19 cellular contexts compared by ENCODE assay signal in genomic region chr1:109034382-109034781, GRCh38. TPM values are rescaled to one million over a fixed set of nuclear protein-coding genes. Genes with fewer than 3 reads are reported as not detected.
DNase-seq lines count a peak whose midpoint lies in the region; ATAC-seq and TF ChIP-seq lines count a peak whose summit lies in the region.
"Had no signal": no experiment of that assay in that cellular context is flagged by ENCODE, and none has a peak within 500 bp of the region (broad histone marks: within the 10 kb centered on the region; RNA-seq: fewer than 3 reads in every experiment).

No MANE protein-coding gene starts in this region.

- H3K9ac ChIP-seq in neural progenitor cell: no peak overlapping the region
- no peak overlapping the region for H3K9ac ChIP-seq in Karpas-422 (ENCODE audit: low read length)

- no peaks in the 10 kb centered on the region for H3K9me3 ChIP-seq in neural progenitor cell (ENCODE audit: low read depth)
- H3K9me3 ChIP-seq in Karpas-422 (ENCODE audit: low read length): no peaks in the 10 kb centered on the region
- H3K9me3 ChIP-seq: BE2C, HAP-1 had no signal

- no peak overlapping the region for H2AFZ ChIP-seq in neural progenitor cell (replicated peaks)
- no peak overlapping the region for H2AFZ ChIP-seq in Karpas-422 (ENCODE audit: low read length)

- no peaks in the 10 kb centered on the region for H3K27me3 ChIP-seq in neural progenitor cell
- no peaks in the 10 kb centered on the region for H3K27me3 ChIP-seq in Karpas-422 (ENCODE audit: low read length)
- H3K27me3 ChIP-seq: BE2C had no signal

- CTCF ChIA-PET in activated CD8-positive, alpha-beta memory T cell treated with anti-CD3 and anti-CD28 coated beads, Interleukin-2, amount 10 ng/mL, durations not matched to agents 7 days and 5 days (lab: Charles Lee): no interaction called here

- H3K4me3 ChIP-seq in neural progenitor cell (no peak overlapping the region), foreskin fibroblast (ENCODE audit: low read depth in 1 of 2, low read length in 2 of 2) (no peak overlapping the region), Karpas-422 (ENCODE audit: low read length) (no peak overlapping the region)
- H3K4me3 ChIP-seq: GM12878, HAP-1 had no signal

- H3K9me2 ChIP-seq in Karpas-422 (replicated peaks; ENCODE audit: insufficient read depth, low read length): no peaks in the 10 kb centered on the region

- H3K4me1 ChIP-seq in neural progenitor cell: peaks cover 7% of the 10 kb centered on the region
- peaks cover 26% of the 10 kb centered on the region for H3K4me1 ChIP-seq in Karpas-422 (ENCODE audit: low read length)
- H3K4me1 ChIP-seq: BE2C had no signal

- H4K20me1 ChIP-seq in neural progenitor cell (ENCODE audit: low read depth): no peaks in the 10 kb centered on the region
- H4K20me1 ChIP-seq in Karpas-422 (ENCODE audit: insufficient read depth, low read depth, low read length): no peaks in the 10 kb centered on the region

- peaks cover 10% of the 10 kb centered on the region for H3K79me2 ChIP-seq in neural progenitor cell (ENCODE audit: low read depth)
- H3K79me2 ChIP-seq in Karpas-422 (ENCODE audit: low read length): peaks cover 96% of the 10 kb centered on the region

- DNase-seq in activated CD8-positive, alpha-beta memory T cell treated with anti-CD3 and anti-CD28 coated beads, Interleukin-2, amount 10 ng/mL, durations not matched to agents 7 days and 5 days: peak; percentile 15
- no peak for DNase-seq in activated CD8-positive, alpha-beta memory T cell treated with anti-CD3 and anti-CD28 coated beads, Interleukin-2, amount 50 U/mL, for 4 hours
- DNase-seq in neural progenitor cell (ENCODE audit: low spot score): peak; percentile 45
- DNase-seq in foreskin fibroblast: no peak
- no peak for DNase-seq in Karpas-422
- DNase-seq: 8988T; BE2C; C1 segment of cervical spinal cord; CD4-positive, CD25-positive, alpha-beta regulatory T cell; CD8-positive, alpha-beta memory T cell; COR-L47; DMS 273 treated with DMSO at 0.1 percent for 48 hours; DMS53; DND-41; EL had no signal

- no peak for ATAC-seq in activated CD8-positive, alpha-beta memory T cell treated with anti-CD3 and anti-CD28 coated beads, Interleukin-2, amount 10 ng/mL, durations not matched to agents 7 days and 5 days
- ATAC-seq in GM19452 (IDR thresholded peaks at IDR 0.05; ENCODE audit: unreplicated experiment): no peak
- ATAC-seq: GM12878 had no signal

- H3F3A ChIP-seq in neural progenitor cell (ENCODE audit: low read depth): no peaks in the 10 kb centered on the region

- no peak overlapping the region for H3K4me3 Mint-ChIP-seq in activated CD8-positive, alpha-beta memory T cell treated with anti-CD3 and anti-CD28 coated beads, Interleukin-2, amount 10 ng/mL, durations not matched to agents 7 days and 5 days
- H3K4me3 Mint-ChIP-seq in brain (peak overlapping the region in 1 of 5 experiments; percentile 31), neural progenitor cell (no peak overlapping the region)
- H3K4me3 Mint-ChIP-seq: CD8-positive, alpha-beta memory T cell had no signal

- H3K27ac Mint-ChIP-seq in activated CD8-positive, alpha-beta memory T cell treated with anti-CD3 and anti-CD28 coated beads, Interleukin-2, amount 10 ng/mL, durations not matched to agents 7 days and 5 days: no peak overlapping the region
- H3K27ac Mint-ChIP-seq in brain (peak overlapping the region in 3 of 5 experiments; percentile 11 to 50 (median 36)), neural progenitor cell (no peak overlapping the region)
- H3K27ac Mint-ChIP-seq: CD4-positive, CD25-positive, alpha-beta regulatory T cell; CD8-positive, alpha-beta memory T cell had no signal

- H3K27ac ChIP-seq in neural progenitor cell (no peak overlapping the region), Karpas-422 (ENCODE audit: low read length) (no peak overlapping the region)

- no peaks in the 10 kb centered on the region for H3K9me3 Mint-ChIP-seq in activated CD8-positive, alpha-beta memory T cell treated with anti-CD3 and anti-CD28 coated beads, Interleukin-2, amount 10 ng/mL, durations not matched to agents 7 days and 5 days (ENCODE audit: low read depth)
- H3K9me3 Mint-ChIP-seq in brain (peaks cover 0 to 5% (median 3%) of the 10 kb centered on the region in 5 experiments), neural progenitor cell (no peaks in the 10 kb centered on the region)
- H3K9me3 Mint-ChIP-seq: CD4-positive, CD25-positive, alpha-beta regulatory T cell; CD8-positive, alpha-beta memory T cell had no signal

- H3K36me3 Mint-ChIP-seq in activated CD8-positive, alpha-beta memory T cell treated with anti-CD3 and anti-CD28 coated beads, Interleukin-2, amount 10 ng/mL, durations not matched to agents 7 days and 5 days: no peaks in the 10 kb centered on the region
- H3K36me3 Mint-ChIP-seq in brain (peaks cover 42% of the 10 kb centered on the region), neural progenitor cell (no peaks in the 10 kb centered on the region)
- H3K36me3 Mint-ChIP-seq: CD8-positive, alpha-beta memory T cell had no signal

- H3K36me3 ChIP-seq in neural progenitor cell (no peaks in the 10 kb centered on the region), Karpas-422 (ENCODE audit: insufficient read depth, low read length) (no peaks in the 10 kb centered on the region)
- H3K36me3 ChIP-seq: BE2C, HAP-1 had no signal

- H3K4me2 ChIP-seq in neural progenitor cell (no peak overlapping the region), Karpas-422 (ENCODE audit: low read depth, low read length, poor library complexity, severe bottlenecking) (no peak overlapping the region)

- TF ChIP-seq CTCF in brain (conservative IDR thresholded peaks at IDR 0.05) (no peak), neural progenitor cell (IDR thresholded peaks at IDR 0.05) (no peak), foreskin fibroblast (IDR thresholded peaks at IDR 0.05; ENCODE audit: low read depth, low read length) (no peak)

- no peaks in the 10 kb centered on the region for H3K27me3 Mint-ChIP-seq in activated CD8-positive, alpha-beta memory T cell treated with anti-CD3 and anti-CD28 coated beads, Interleukin-2, amount 10 ng/mL, durations not matched to agents 7 days and 5 days
- H3K27me3 Mint-ChIP-seq in brain (no peaks in the 10 kb centered on the region), neural progenitor cell (ENCODE audit: insufficient read depth, low read depth) (no peaks in the 10 kb centered on the region)
- H3K27me3 Mint-ChIP-seq: CD4-positive, CD25-positive, alpha-beta regulatory T cell; CD8-positive, alpha-beta memory T cell had no signal

- peaks cover 4% of the 10 kb centered on the region for H3K4me1 Mint-ChIP-seq in activated CD8-positive, alpha-beta memory T cell treated with anti-CD3 and anti-CD28 coated beads, Interleukin-2, amount 10 ng/mL, durations not matched to agents 7 days and 5 days
- peaks cover 72% of the 10 kb centered on the region for H3K4me1 Mint-ChIP-seq in brain
- H3K4me1 Mint-ChIP-seq in neural progenitor cell: peaks cover 2% of the 10 kb centered on the region

RNA-seq across cellular contexts. Expression of gene WDR47, which starts 7.5 kb away (rescaled TPM):
- 10 to 100 TPM; 10.7 to 12.0 TPM for total RNA-seq in activated CD8-positive, alpha-beta memory T cell treated with anti-CD3 and anti-CD28 coated beads, Interleukin-2, amount 10 ng/mL, durations not matched to agents 7 days and 5 days
- polyA plus RNA-seq in brain (ENCODE audit: insufficient read depth, low read depth, low replicate concordance): 26.0 TPM
- 8.2 and 17.3 TPM in 2 replicates for total RNA-seq in neural progenitor cell (ENCODE audit: low replicate concordance)
- total RNA-seq in Karpas-422 (2014; rRNA removed; shearing (Covaris generic); ENCODE audit: low replicate concordance): 12.8 and 20.3 TPM in 2 replicates

RNA-seq across cellular contexts. Expression of gene TAF13, which starts 41.4 kb away (rescaled TPM):
- total RNA-seq in activated CD8-positive, alpha-beta memory T cell treated with anti-CD3 and anti-CD28 coated beads, Interleukin-2, amount 10 ng/mL, durations not matched to agents 7 days and 5 days: 10 to 100 TPM; 18.1 to 26.4 TPM
- polyA plus RNA-seq in brain (ENCODE audit: insufficient read depth, low read depth, low replicate concordance): 27.5 TPM
- total RNA-seq in neural progenitor cell (ENCODE audit: low replicate concordance): 26.9 and 48.4 TPM in 2 replicates
- 7.9 and 17.8 TPM in 2 replicates for total RNA-seq in Karpas-422 (2014; rRNA removed; shearing (Covaris generic); ENCODE audit: low replicate concordance)

RNA-seq across cellular contexts. Expression of gene TMEM167B, which starts 56.2 kb away (rescaled TPM):
- 10 to 100 TPM; 21.8 to 27.0 TPM for total RNA-seq in activated CD8-positive, alpha-beta memory T cell treated with anti-CD3 and anti-CD28 coated beads, Interleukin-2, amount 10 ng/mL, durations not matched to agents 7 days and 5 days
- 21.1 TPM for polyA plus RNA-seq in brain (ENCODE audit: insufficient read depth, low read depth, low replicate concordance)
- total RNA-seq in neural progenitor cell (ENCODE audit: low replicate concordance): 18.5 and 22.1 TPM in 2 replicates
- 11.1 and 18.7 TPM in 2 replicates for total RNA-seq in Karpas-422 (2014; rRNA removed; shearing (Covaris generic); ENCODE audit: low replicate concordance)

Comparison
In these comparisons a context has a peak if more than half of its experiments do, and no peak if none do; other contexts are left out.
1. DNase-seq: peak in activated CD8-positive, alpha-beta memory T cell treated with anti-CD3 and anti-CD28 coated beads, Interleukin-2, amount 10 ng/mL, durations not matched to agents 7 days and 5 days (single experiment) and neural progenitor cell (single experiment); none in activated CD8-positive, alpha-beta memory T cell treated with anti-CD3 and anti-CD28 coated beads, Interleukin-2, amount 50 U/mL, for 4 hours (single experiment), foreskin fibroblast (0 of 2) and Karpas-422 (single experiment).
2. H3K27ac Mint-ChIP-seq: peak in brain (3 of 5); none in activated CD8-positive, alpha-beta memory T cell treated with anti-CD3 and anti-CD28 coated beads, Interleukin-2, amount 10 ng/mL, durations not matched to agents 7 days and 5 days (single experiment) and neural progenitor cell (single experiment).